17 cellular contexts compared by ENCODE assay signal in the genomic region with DNA sequence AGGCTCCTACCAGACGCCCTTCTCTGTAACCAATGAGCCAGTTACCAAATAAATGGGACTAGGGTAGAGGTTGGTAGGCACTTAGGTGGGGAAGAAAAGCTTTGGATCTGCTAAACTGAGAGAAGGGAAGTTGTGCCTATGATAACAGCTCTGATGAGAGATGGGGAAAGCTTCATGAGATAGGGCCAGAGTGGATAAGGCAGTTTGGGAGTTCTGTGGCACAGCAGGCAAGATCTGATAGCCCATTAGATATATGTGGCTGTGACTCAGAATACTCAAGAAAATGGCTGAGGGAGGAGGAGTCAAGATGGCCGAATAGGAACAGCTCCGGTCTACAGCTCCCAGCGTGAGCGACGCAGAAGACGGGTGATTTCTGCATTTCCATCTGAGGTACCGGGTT.
"Had no signal": no experiment of that assay in that cellular context is flagged by ENCODE, and none has a peak within 500 bp of the region (broad histone marks: within the 10 kb centered on the region; RNA-seq: fewer than 3 reads in every experiment).

No MANE protein-coding gene starts in this region.

- H3K36me3 ChIP-seq: esophagus muscularis mucosa, sigmoid colon, tibial nerve, WERI-Rb-1 had no signal

- H3K9me3 Mint-ChIP-seq: activated naive CD4-positive, alpha-beta T cell treated with anti-CD3 and anti-CD28 coated beads for 36 hours; activated T-helper 17 cell treated with anti-CD3 and anti-CD28 coated beads, Interleukin-2, amount 50 U/mL, for 72 hours; stimulated activated naive B cell treated with anti-CD40 and anti-IgM and Interleukin-4, amounts not matched to agents 10 μg/mL and 1 μg/mL and 100 μg/mL, for 72 hours had no signal

- H3K4me1 ChIP-seq: esophagus muscularis mucosa, sigmoid colon, tibial nerve had no signal

- H3K4me3 Mint-ChIP-seq: activated naive CD4-positive, alpha-beta T cell treated with anti-CD3 and anti-CD28 coated beads for 36 hours; activated T-helper 17 cell treated with anti-CD3 and anti-CD28 coated beads, Interleukin-2, amount 50 U/mL, for 72 hours; immature natural killer cell; naive thymus-derived CD4-positive, alpha-beta T cell; stimulated activated naive B cell treated with anti-CD40 and anti-IgM and Interleukin-4, amounts not matched to agents 10 μg/mL and 1 μg/mL and 100 μg/mL, for 72 hours had no signal

- H3K9me3 ChIP-seq: esophagus muscularis mucosa, sigmoid colon, tibial nerve had no signal

- H3K4me1 Mint-ChIP-seq: activated T-helper 17 cell treated with anti-CD3 and anti-CD28 coated beads, Interleukin-2, amount 50 U/mL, for 72 hours; immature natural killer cell; naive thymus-derived CD4-positive, alpha-beta T cell; stimulated activated naive B cell treated with anti-CD40 and anti-IgM and Interleukin-4, amounts not matched to agents 10 μg/mL and 1 μg/mL and 100 μg/mL, for 72 hours had no signal

- H3K27me3 ChIP-seq: esophagus muscularis mucosa, sigmoid colon, tibial nerve had no signal

- H3K27ac ChIP-seq: dorsolateral prefrontal cortex, esophagus muscularis mucosa, sigmoid colon, tibial nerve, WERI-Rb-1 had no signal

- DNase-seq: activated CD4-positive, alpha-beta T cell treated with anti-CD3 and anti-CD28 coated beads for 4 hours; activated CD8-positive, alpha-beta memory T cell treated with anti-CD3 and anti-CD28 coated beads for 24 hours; activated naive CD4-positive, alpha-beta T cell treated with anti-CD3 and anti-CD28 coated beads for 36 hours; dorsolateral prefrontal cortex; glutamatergic neuron; immature natural killer cell; left cardiac atrium; naive thymus-derived CD4-positive, alpha-beta T cell; nucleus accumbens; sigmoid colon; stimulated activated CD4-positive, alpha-beta T cell treated with anti-CD3 and anti-CD28 coated beads, Interleukin-2, amount 100 ng/mL, for 24 hours; stimulated activated naive B cell treated with anti-CD40 and anti-IgM and Interleukin-4, amounts not matched to agents 10 μg/mL and 1 μg/mL and 100 μg/mL, for 72 hours; WERI-Rb-1 had no signal

- H3K27me3 Mint-ChIP-seq: activated T-helper 17 cell treated with anti-CD3 and anti-CD28 coated beads, Interleukin-2, amount 50 U/mL, for 72 hours; stimulated activated naive B cell treated with anti-CD40 and anti-IgM and Interleukin-4, amounts not matched to agents 10 μg/mL and 1 μg/mL and 100 μg/mL, for 72 hours had no signal

- ATAC-seq: activated T-helper 17 cell treated with anti-CD3 and anti-CD28 coated beads, Interleukin-2, amount 50 U/mL, for 72 hours; left cardiac atrium; naive thymus-derived CD4-positive, alpha-beta T cell; stimulated activated naive B cell treated with anti-CD40 and anti-IgM and Interleukin-4, amounts not matched to agents 10 μg/mL and 1 μg/mL and 100 μg/mL, for 72 hours had no signal

- H3K36me3 Mint-ChIP-seq: immature natural killer cell; naive thymus-derived CD4-positive, alpha-beta T cell; stimulated activated naive B cell treated with anti-CD40 and anti-IgM and Interleukin-4, amounts not matched to agents 10 μg/mL and 1 μg/mL and 100 μg/mL, for 72 hours had no signal

- H3K27ac Mint-ChIP-seq: activated naive CD4-positive, alpha-beta T cell treated with anti-CD3 and anti-CD28 coated beads for 36 hours; activated T-helper 17 cell treated with anti-CD3 and anti-CD28 coated beads, Interleukin-2, amount 50 U/mL, for 72 hours; immature natural killer cell; naive thymus-derived CD4-positive, alpha-beta T cell; stimulated activated naive B cell treated with anti-CD40 and anti-IgM and Interleukin-4, amounts not matched to agents 10 μg/mL and 1 μg/mL and 100 μg/mL, for 72 hours had no signal

- H3K4me3 ChIP-seq: dorsolateral prefrontal cortex, esophagus muscularis mucosa, lung, sigmoid colon, tibial nerve had no signal
